Comparison of ENCODE assay signal across 9 cellular contexts in the genomic region with DNA sequence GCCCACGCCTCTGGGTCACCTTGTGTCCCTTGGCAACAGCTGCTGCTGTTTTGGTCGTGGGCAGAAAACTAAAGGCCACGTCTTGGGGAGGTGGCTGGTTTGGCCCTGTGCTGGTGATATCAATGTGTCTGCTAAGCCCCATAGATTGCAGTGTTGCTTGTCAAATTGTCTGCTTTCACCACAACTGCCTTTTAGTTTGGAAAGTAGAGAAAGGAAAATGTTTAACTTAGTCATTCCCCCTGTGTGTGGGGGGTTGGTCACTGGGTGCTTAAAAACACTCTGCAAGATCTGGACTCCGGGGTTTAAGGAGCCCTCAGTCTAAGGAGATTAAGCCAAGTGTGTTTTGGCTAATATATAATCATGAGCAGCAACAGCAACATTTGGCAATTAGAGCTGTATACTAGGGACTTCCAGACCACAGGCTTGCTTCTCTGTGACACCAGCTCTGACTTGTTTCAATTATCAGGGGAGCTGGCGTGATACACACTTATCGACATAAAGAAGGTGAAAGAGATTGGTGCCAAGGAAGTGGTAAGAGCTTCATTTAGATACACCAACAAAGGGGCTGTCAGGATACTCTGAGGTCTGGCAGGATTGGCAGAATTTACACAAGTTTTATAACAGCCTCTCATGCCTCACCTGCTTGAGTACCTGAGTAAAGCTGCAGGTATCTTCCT. TPM values are rescaled to one million over a fixed set of nuclear protein-coding genes. Genes with fewer than 3 reads are reported as not detected.
A peak's percentile ranks its signal among the peaks of the same experiment; 100 is the strongest.
DNase-seq lines count a peak whose midpoint lies in the region; ATAC-seq and TF ChIP-seq lines count a peak whose summit lies in the region.
"Had no signal": no experiment of that assay in that cellular context is flagged by ENCODE, and none has a peak within 500 bp of the region (broad histone marks: within the 10 kb centered on the region; RNA-seq: fewer than 3 reads in every experiment).

No MANE protein-coding gene starts in this region.

- H3K36me3 Mint-ChIP-seq in CD14-positive monocyte (peaks cover 39 to 51% of the 10 kb centered on the region in 2 donors), neural crest cell (ENCODE audit: low read depth) (peaks cover 3% of the 10 kb centered on the region), H9 (ENCODE audit: insufficient read depth in 1 of 3, low read depth in 3 of 3) (peaks cover 2 to 11% (median 6%) of the 10 kb centered on the region in 3 experiments; a peak in 5 of 7 replicates)

- H3K9me3 Mint-ChIP-seq in CD14-positive monocyte (peaks cover 0 to 6% (median 0%) of the 10 kb centered on the region in 7 donors), neural crest cell (no peaks in the 10 kb centered on the region), H9 (no peaks in the 10 kb centered on the region; a peak in 1 of 5 replicates)

- H3K4me1 Mint-ChIP-seq in CD14-positive monocyte: peaks cover 64% of the 10 kb centered on the region
- peaks cover 61% of the 10 kb centered on the region for H3K4me1 Mint-ChIP-seq in neural crest cell
- peaks cover 48 to 51% of the 10 kb centered on the region in 2 experiments for H3K4me1 Mint-ChIP-seq in H9

- H4K91ac ChIP-seq in H9 (ENCODE audit: insufficient read length, low read depth, low read length): no peak overlapping the region

- no peak overlapping the region for H3K18ac ChIP-seq in H9 (ENCODE audit: insufficient read length, low read depth, low read length)

- no peak overlapping the region for H4K5ac ChIP-seq in H9 (ENCODE audit: insufficient read length, low read depth, low read length)

- no peak overlapping the region for H3K56ac ChIP-seq in H9 (ENCODE audit: insufficient read length, low read depth, low read length)

- H3K79me2 ChIP-seq in H9 (ENCODE audit: insufficient read depth, low read length): no peaks in the 10 kb centered on the region

- H3K36me3 ChIP-seq in BE2C: no peaks in the 10 kb centered on the region

- peaks cover 27% of the 10 kb centered on the region for H3K23me2 ChIP-seq in H9 (ENCODE audit: insufficient read length, low read depth, low read length, poor library complexity, severe bottlenecking)

- no CpG with 5 or more reads among the region's 6 CpGs for WGBS in H9 (ENCODE audit: extremely low coverage, insufficient read length, low lambda C conversion rate)

- H3K4me3 ChIP-seq in cardiac fibroblast (replicated peaks in 1 of 2; ENCODE audit: low read depth in 2 of 2, low read length in 2 of 2) (peak overlapping the region; percentile 88 to 94), BE2C (ENCODE audit: low read depth, low read length) (no peak overlapping the region)
- H3K4me3 ChIP-seq: lung had no signal

- ATAC-seq in GM19023 (IDR thresholded peaks at IDR 0.05; ENCODE audit: unreplicated experiment): no peak

- H2BK5ac ChIP-seq in H9 (ENCODE audit: insufficient read length, low read length): no peak overlapping the region

- H3K27ac Mint-ChIP-seq in CD14-positive monocyte: peak overlapping the region in 3 of 7 donors; percentile 6 to 66 (median 19)
- H3K27ac Mint-ChIP-seq in neural crest cell (ENCODE audit: unreplicated experiment): no peak overlapping the region
- H3K27ac Mint-ChIP-seq in H9: no peak overlapping the region

- no peak for DNase-seq in CD14-positive monocyte (ENCODE audit: low spot score)
- DNase-seq in NCI-H226: peak; percentile 16
- peak; percentile 57 to 69 for DNase-seq in cardiac fibroblast (ENCODE audit: low read depth in 2 of 2)
- DNase-seq in neural crest cell (ENCODE audit: low read depth, low spot score): no peak
- DNase-seq in BE2C: no peak
- DNase-seq in H9: no peak
- no peak for DNase-seq in activated effector memory CD4-positive, alpha-beta T cell treated with anti-CD3 and anti-CD28 coated beads, Interleukin-2, amount 50 U/mL, for 16 hours

- no peak overlapping the region for H3K4ac ChIP-seq in H9 (ENCODE audit: low read depth, low read length)

- H2BK12ac ChIP-seq in H9 (ENCODE audit: insufficient read length, low read depth, low read length): no peak overlapping the region

- no peak overlapping the region for H3K4me2 ChIP-seq in H9 (ENCODE audit: insufficient read depth, insufficient read length, low read length)

- H2BK15ac ChIP-seq in H9 (ENCODE audit: low read depth, low read length): no peak overlapping the region

- H3K4me1 ChIP-seq in BE2C: no peaks in the 10 kb centered on the region
- H3K4me1 ChIP-seq in H9 (ENCODE audit: insufficient read depth, low read length): peaks cover 11% of the 10 kb centered on the region; the same call in 1 of the 2 replicates

- no peak overlapping the region for H3K9ac ChIP-seq in H9 (ENCODE audit: extremely low read depth, insufficient read length, low read length)

- no peak overlapping the region for H2BK120ac ChIP-seq in H9 (ENCODE audit: low read depth, low read length, poor library complexity, severe bottlenecking)

- no peak overlapping the region for H3T11ph ChIP-seq in H9 (ENCODE audit: low read length)

- H4K20me1 ChIP-seq in H9 (ENCODE audit: control insufficient read depth, insufficient read depth, insufficient read length): peaks cover 2% of the 10 kb centered on the region

- no peak overlapping the region for H2AFZ ChIP-seq in H9 (ENCODE audit: low read length)

- no peak overlapping the region for H4K8ac ChIP-seq in H9 (replicated peaks; ENCODE audit: insufficient read length, low read depth, low read length)

- H3K27ac ChIP-seq in H9 (ENCODE audit: insufficient read length, low read depth, low read length): no peak overlapping the region

- intact Hi-C loops in CD14-positive monocyte (cut with micrococcal nuclease): loop anchor here (5.0 to 10.0 kb wide), 4 partner anchors 33 to 186 kb away; a partner anchor contains a TSS

- no peak overlapping the region for H3K23ac ChIP-seq in H9 (ENCODE audit: insufficient read length, low read depth, low read length)

- TF ChIP-seq CTCF in CD14-positive monocyte (IDR thresholded peaks at IDR 0.05) (no peak), cardiac fibroblast (IDR thresholded peaks at IDR 0.05; ENCODE audit: low read depth, low read length) (no peak), neural crest cell (conservative IDR thresholded peaks at IDR 0.05) (no peak), BE2C (IDR thresholded peaks at IDR 0.05; ENCODE audit: low read depth, low read length) (no peak), H9 (conservative IDR thresholded peaks at IDR 0.05) (no peak)

- H3K27me3 ChIP-seq in BE2C: no peaks in the 10 kb centered on the region
- peaks cover 9% of the 10 kb centered on the region for H3K27me3 ChIP-seq in H9 (ENCODE audit: insufficient read depth, low read length)

- no peak overlapping the region for H2BK20ac ChIP-seq in H9 (ENCODE audit: low read depth, low read length, poor library complexity, severe bottlenecking)

- H3K79me1 ChIP-seq in H9 (ENCODE audit: insufficient read depth, low read depth, low read length, poor library complexity, severe bottlenecking): no peaks in the 10 kb centered on the region

- H3K9me3 ChIP-seq in BE2C (no peaks in the 10 kb centered on the region), H9 (ENCODE audit: control insufficient read depth, low read depth, low read length) (no peaks in the 10 kb centered on the region)

- H3K4me3 Mint-ChIP-seq in CD14-positive monocyte (peak overlapping the region; percentile 99 to 100), neural crest cell (peak overlapping the region; percentile 97), H9 (no peak overlapping the region)

- H3K14ac ChIP-seq in H9 (ENCODE audit: insufficient read depth, low read length): no peak overlapping the region

- H3K27me3 Mint-ChIP-seq in CD14-positive monocyte (ENCODE audit: low read depth in 3 of 3): peaks cover 1 to 6% (median 2%) of the 10 kb centered on the region in 3 donors
- H3K27me3 Mint-ChIP-seq in neural crest cell (ENCODE audit: low read depth): peaks cover 6% of the 10 kb centered on the region
- peaks cover 18% of the 10 kb centered on the region for H3K27me3 Mint-ChIP-seq in H9 (ENCODE audit: low read depth)

- no peak overlapping the region for H2AK5ac ChIP-seq in H9 (ENCODE audit: insufficient read length, low read length)

RNA-seq across cellular contexts. Expression of a gene that starts 3.5 kb away (rescaled TPM):
- 1 to 10 TPM; 4.4 to 5.4 TPM for polyA plus RNA-seq in CD14-positive monocyte
- total RNA-seq in neural crest cell (39.5 and 44.8 TPM in 2 replicates), H9 (2021) (25.9 and 26.7 TPM in 2 replicates)
- 2.1 TPM for polyA plus RNA-seq in BE2C (2012; ENCODE audit: insufficient read depth, insufficient read length, low read depth)

Comparison
In these comparisons a context has a peak if more than half of its experiments do, and no peak if none do; other contexts are left out.
1. DNase-seq: peak in NCI-H226 (single experiment) and cardiac fibroblast (2 of 2); none in CD14-positive monocyte (single experiment), neural crest cell (single experiment), BE2C (single experiment), H9 (single experiment) and activated effector memory CD4-positive, alpha-beta T cell treated with anti-CD3 and anti-CD28 coated beads, Interleukin-2, amount 50 U/mL, for 16 hours (single experiment).
2. H3K4me3 Mint-ChIP-seq: peak in CD14-positive monocyte (2 of 2) and neural crest cell (single experiment); none in H9 (0 of 2).